Comparison of ENCODE assay signal across 11 cellular contexts in the genomic region with DNA sequence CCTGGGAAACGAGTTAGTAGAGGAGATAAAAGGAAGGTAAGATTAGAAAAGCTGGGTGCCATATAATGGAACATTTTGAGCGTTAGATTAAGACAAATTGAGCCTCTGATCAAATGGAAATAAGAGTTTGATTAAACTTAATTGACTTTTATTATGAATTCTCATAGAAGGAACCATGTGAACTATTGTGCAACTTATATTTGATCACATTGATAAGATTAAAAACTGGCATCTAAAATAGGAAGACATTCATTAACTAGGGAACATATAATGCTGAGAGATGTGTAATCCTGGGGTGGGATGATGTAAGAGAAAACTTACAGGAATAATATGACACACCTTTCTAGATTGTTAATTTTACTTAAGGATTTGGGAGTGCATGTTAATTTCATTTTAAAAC. TPM values are rescaled to one million over a fixed set of nuclear protein-coding genes. Genes with fewer than 3 reads are reported as not detected.
"Had no signal": no experiment of that assay in that cellular context is flagged by ENCODE, and none has a peak within 500 bp of the region (broad histone marks: within the 10 kb centered on the region; RNA-seq: fewer than 3 reads in every experiment).

No MANE protein-coding gene starts in this region.

- DNase-seq: GM23248, GOT3, H7, H9, HCEC 1CT, HFFc6 had no signal

- H2AFZ ChIP-seq: GM23248, GM23338 had no signal

- H3K36me3 ChIP-seq: HAP-1 had no signal

- H3K9ac ChIP-seq: GM23248 had no signal

- H3K9me3 ChIP-seq: HAP-1 had no signal

- FAIRE-seq: H1, H54 had no signal

- H3K4me2 ChIP-seq: GM23338 had no signal

- ATAC-seq: GM23338, HCT116 had no signal

- H3K4me3 ChIP-seq: GM23248, GM23338, HAP-1 had no signal

- H3K4me1 ChIP-seq: HAP-1 had no signal

- H3K27ac ChIP-seq: GM23248 had no signal

RNA-seq across cellular contexts. Expression of gene TBR1, which starts 22.5 kb away (rescaled TPM):
- total RNA-seq: GM23338, H1 had no signal
- polyA plus RNA-seq: GM23248, GM23338, H1 had no signal
